8 cellular contexts compared by ENCODE assay signal in the genomic region with DNA sequence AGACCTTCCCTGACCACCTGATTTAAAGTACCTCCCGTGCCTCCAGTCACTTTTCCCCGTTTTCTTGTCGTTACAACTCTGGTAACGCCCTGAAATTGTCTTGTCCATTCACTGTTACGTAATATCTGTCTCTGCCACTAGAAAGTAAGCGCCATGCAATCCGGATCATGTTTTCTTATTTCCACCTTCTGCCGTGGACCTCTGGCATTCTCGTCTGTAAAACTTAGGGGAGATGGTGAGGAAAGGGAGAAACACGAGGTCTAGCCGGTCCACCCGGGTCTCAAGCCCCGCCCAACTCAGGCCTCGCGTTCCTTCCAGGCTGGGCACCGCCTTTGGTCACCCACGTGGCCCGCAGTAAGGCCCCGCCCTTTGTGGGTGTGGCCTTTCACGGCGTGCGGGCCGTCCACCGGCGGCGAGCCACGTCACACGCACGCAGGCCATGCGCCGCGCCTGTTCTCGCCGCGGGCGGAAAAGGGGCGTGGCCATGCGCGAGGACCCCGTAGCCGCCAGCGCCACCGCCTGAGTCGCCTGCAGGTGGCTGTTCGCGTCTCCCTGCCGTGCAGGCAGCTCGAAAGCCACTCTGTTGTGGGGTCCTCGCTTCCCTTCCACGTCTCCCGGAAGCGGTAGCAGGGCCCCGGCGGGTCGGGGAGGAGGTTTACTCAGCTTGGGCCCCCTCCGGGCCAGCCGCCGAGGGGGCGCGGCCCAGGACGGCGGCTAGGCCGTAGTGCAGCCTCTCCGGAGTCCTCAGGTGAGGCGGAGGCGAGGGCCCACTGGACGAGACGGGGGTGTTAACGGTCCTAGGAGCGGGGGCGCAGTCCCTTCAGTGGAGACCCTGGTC.
A peak's percentile ranks its signal among the peaks of the same experiment; 100 is the strongest.
DNase-seq lines count a peak whose midpoint lies in the region; ATAC-seq and FAIRE-seq lines count a peak whose summit lies in the region.

Gene GOLGA5, plus strand, starts transcription at position 597 of the 838 bp plus-strand sequence. CDS start 3,133 bp downstream, outside the sequence.

- peak; percentile 98 for FAIRE-seq in HTR-8/SVneo (lab: Jason Lieb, UNC)

- peaks cover 27% of the 10 kb centered on the region for H3K36me3 Mint-ChIP-seq in effector memory CD8-positive, alpha-beta T cell (ENCODE audit: insufficient read depth)

- H3K27ac Mint-ChIP-seq in effector memory CD8-positive, alpha-beta T cell = peak within 1 kb of the TSS; percentile 97 to 99

- H3K4me1 Mint-ChIP-seq in effector memory CD8-positive, alpha-beta T cell (ENCODE audit: low read depth in 2 of 2) = peaks cover 20 to 22% of the 10 kb centered on the region in 2 donors

- ATAC-seq in GM21367 (IDR thresholded peaks at IDR 0.05; ENCODE audit: unreplicated experiment) = peak; percentile 90
- ATAC-seq in effector memory CD8-positive, alpha-beta T cell (replicated peaks) = peak; percentile 91

- no peaks in the 10 kb centered on the region for H3K27me3 Mint-ChIP-seq in effector memory CD8-positive, alpha-beta T cell

- peak within 1 kb of the TSS; percentile 92 to 98 for H3K4me3 Mint-ChIP-seq in effector memory CD8-positive, alpha-beta T cell

- DNase-seq in COLO829 (ENCODE audit: low spot score) (peak; percentile 90), HTR-8/SVneo (ENCODE audit: insufficient read length, low spot score) (peak; percentile 92), NOMO-1 treated with dmso at 0.1 percent for 144 hours (lab: John Stamatoyannopoulos, UW; ENCODE audit: unreplicated experiment) (peak; percentile 96), medulla oblongata (ENCODE audit: extremely low spot score) (peak; percentile 99)
- DNase-seq in activated CD8-positive, alpha-beta memory T cell treated with anti-CD3 and anti-CD28 coated beads for 48 hours (ENCODE audit: low read depth in 2 of 3, low spot score in 2 of 3) = peak; percentile 91 to 99 (median 97)
- peak; percentile 97 to 99 (median 99) for DNase-seq in effector memory CD8-positive, alpha-beta T cell
- peak; percentile 94 for DNase-seq in stimulated activated CD8-positive, alpha-beta memory T cell treated with anti-CD3 and anti-CD28 coated beads, Interleukin-12 subunit alpha, Interleukin-12 subunit beta, amount 100 ng/mL, for 1 hour (ENCODE audit: low read depth)

- peaks cover 2 to 18% of the 10 kb centered on the region in 2 donors for H3K9me3 Mint-ChIP-seq in effector memory CD8-positive, alpha-beta T cell

Comparison
In these comparisons a context has a peak if more than half of its experiments do, and no peak if none do; other contexts are left out.
1. Peak in every context shown above with its lines: DNase-seq and ATAC-seq.